Comparison of ENCODE assay signal across 2 cellular contexts in the genomic region with DNA sequence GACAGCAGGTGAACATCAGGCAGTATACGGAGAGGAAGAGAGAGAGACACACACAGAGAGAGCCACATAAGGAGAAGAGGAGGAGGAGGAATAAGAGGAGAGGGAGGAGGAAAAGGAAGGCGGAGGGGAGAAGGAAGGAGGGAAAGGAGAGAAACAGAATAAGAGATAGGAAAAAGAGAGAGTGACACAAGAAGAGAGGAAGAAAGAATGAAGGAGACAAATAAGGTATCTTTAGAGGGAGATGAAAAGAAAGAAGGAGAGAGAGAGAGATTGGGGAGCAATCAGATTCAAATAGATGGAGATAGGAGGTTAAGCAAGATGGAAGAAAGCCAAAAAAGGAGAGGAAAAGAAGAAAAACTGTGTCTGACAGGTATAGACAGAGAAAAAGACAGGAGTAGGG.
TF ChIP-seq lines count a peak whose summit lies in the region.

No MANE protein-coding gene starts in this region.

TF ChIP-seq in HEK293, 187 proteins besides CTCF, POLR2A, EP300 and RAD21 (continued from another document):
- TF ChIP-seq, protein P1, sequence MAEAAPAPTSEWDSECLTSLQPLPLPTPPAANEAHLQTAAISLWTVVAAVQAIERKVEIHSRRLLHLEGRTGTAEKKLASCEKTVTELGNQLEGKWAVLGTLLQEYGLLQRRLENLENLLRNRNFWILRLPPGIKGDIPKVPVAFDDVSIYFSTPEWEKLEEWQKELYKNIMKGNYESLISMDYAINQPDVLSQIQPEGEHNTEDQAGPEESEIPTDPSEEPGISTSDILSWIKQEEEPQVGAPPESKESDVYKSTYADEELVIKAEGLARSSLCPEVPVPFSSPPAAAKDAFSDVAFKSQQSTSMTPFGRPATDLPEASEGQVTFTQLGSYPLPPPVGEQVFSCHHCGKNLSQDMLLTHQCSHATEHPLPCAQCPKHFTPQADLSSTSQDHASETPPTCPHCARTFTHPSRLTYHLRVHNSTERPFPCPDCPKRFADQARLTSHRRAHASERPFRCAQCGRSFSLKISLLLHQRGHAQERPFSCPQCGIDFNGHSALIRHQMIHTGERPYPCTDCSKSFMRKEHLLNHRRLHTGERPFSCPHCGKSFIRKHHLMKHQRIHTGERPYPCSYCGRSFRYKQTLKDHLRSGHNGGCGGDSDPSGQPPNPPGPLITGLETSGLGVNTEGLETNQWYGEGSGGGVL (tag by site-specific recombination; IDR thresholded peaks at IDR 0.05) = peak; percentile 29; the same call in 1 of the 2 replicates
- 0 out of 2 replicates have a peak, but pooled peaks have one; percentile 29 for TF ChIP-seq ZNF701 (tag by site-specific recombination; IDR thresholded peaks at IDR 0.05)
- TF ChIP-seq, protein P2, sequence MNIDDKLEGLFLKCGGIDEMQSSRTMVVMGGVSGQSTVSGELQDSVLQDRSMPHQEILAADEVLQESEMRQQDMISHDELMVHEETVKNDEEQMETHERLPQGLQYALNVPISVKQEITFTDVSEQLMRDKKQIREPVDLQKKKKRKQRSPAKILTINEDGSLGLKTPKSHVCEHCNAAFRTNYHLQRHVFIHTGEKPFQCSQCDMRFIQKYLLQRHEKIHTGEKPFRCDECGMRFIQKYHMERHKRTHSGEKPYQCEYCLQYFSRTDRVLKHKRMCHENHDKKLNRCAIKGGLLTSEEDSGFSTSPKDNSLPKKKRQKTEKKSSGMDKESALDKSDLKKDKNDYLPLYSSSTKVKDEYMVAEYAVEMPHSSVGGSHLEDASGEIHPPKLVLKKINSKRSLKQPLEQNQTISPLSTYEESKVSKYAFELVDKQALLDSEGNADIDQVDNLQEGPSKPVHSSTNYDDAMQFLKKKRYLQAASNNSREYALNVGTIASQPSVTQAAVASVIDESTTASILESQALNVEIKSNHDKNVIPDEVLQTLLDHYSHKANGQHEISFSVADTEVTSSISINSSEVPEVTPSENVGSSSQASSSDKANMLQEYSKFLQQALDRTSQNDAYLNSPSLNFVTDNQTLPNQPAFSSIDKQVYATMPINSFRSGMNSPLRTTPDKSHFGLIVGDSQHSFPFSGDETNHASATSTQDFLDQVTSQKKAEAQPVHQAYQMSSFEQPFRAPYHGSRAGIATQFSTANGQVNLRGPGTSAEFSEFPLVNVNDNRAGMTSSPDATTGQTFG (tag by site-specific recombination; IDR thresholded peaks at IDR 0.05; ENCODE audit: borderline replicate concordance) = 0 out of 2 replicates have a peak, but pooled peaks have one; percentile 64
- no peak for TF ChIP-seq ZNF140 (tag by site-specific recombination; IDR thresholded peaks at IDR 0.05)

TF ChIP-seq in K562, 482 proteins besides CTCF, POLR2A, EP300 and RAD21 (continued from another document):
- TF ChIP-seq, protein P3, sequence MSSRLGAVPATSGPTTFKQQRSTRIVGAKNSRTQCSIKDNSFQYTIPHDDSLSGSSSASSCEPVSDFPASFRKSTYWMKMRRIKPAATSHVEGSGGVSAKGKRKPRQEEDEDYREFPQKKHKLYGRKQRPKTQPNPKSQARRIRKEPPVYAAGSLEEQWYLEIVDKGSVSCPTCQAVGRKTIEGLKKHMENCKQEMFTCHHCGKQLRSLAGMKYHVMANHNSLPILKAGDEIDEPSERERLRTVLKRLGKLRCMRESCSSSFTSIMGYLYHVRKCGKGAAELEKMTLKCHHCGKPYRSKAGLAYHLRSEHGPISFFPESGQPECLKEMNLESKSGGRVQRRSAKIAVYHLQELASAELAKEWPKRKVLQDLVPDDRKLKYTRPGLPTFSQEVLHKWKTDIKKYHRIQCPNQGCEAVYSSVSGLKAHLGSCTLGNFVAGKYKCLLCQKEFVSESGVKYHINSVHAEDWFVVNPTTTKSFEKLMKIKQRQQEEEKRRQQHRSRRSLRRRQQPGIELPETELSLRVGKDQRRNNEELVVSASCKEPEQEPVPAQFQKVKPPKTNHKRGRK (tag; IDR thresholded peaks at IDR 0.05) = peak; percentile 79
